In the genomic region with DNA sequence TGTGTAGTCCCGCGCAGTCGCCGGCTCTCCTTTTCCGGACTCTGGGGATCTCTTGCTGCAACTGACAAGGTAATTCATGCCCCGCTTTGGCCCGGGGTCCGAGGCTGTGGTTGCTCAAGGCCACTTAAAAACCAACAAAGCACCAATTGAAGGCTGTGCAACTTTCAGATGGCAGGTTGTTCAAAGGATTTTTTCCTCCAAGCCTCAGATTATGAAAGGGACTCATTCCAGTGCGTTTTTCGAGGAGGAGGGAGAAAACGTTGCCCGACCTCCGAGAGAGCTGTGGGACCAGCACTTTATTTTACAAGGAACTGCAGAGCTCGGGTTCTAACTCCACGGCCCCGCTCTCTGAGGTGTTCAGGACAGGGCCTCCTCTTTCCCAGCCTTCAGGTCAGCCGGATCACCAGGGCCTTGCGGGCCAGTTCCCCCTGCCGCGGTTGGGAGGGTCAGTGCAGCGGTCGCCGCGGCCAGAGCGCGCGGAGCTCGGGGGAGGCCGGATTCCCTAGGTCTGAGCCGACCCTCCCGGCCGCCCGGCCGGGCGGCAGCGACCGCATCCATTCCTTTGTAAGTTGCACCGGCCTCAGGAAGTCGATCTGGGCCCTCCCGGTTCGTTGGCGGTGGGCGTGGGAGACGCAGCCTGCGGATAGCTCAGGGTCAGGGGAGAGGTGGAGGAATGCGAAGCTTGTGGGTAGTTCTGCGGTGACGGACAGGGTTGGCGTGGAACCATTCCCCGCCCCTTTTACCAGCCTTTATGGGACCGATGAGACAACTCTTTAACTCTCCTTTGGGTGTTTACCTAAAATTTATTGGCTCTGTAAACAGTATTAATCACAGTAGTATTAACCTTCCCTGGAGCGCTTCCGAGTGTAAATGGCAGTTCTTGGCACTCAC, we compare ENCODE assay signal across 8 cellular contexts. TPM values are rescaled to one million over a fixed set of nuclear protein-coding genes. Genes with fewer than 3 reads are reported as not detected.
DNase-seq lines count a peak whose midpoint lies in the region; ATAC-seq and TF ChIP-seq lines count a peak whose summit lies in the region.

No MANE protein-coding gene starts in this region.

- no peak overlapping the region for H3K27ac Mint-ChIP-seq in activated naive CD4-positive, alpha-beta T cell treated with anti-CD3 and anti-CD28 coated beads for 36 hours
- no peak overlapping the region for H3K27ac Mint-ChIP-seq in stimulated activated memory B cell treated with anti-CD40 and anti-IgM and Interleukin-4, amounts not matched to agents 10 μg/mL and 1 μg/mL and 100 μg/mL, for 72 hours

- ATAC-seq in RWPE2 (ENCODE audit: low read depth) (peak; percentile 63), HG02884 (IDR thresholded peaks at IDR 0.05; ENCODE audit: unreplicated experiment) (no peak)
- no peak for ATAC-seq in stimulated activated memory B cell treated with anti-CD40 and anti-IgM and Interleukin-4, amounts not matched to agents 10 μg/mL and 1 μg/mL and 100 μg/mL, for 72 hours

- peaks cover 4% of the 10 kb centered on the region for H3K4me1 ChIP-seq in RWPE2 (ENCODE audit: insufficient read depth, poor library complexity, severe bottlenecking)

- TF ChIP-seq CTCF in RWPE2 (IDR thresholded peaks at IDR 0.05; ENCODE audit: poor library complexity, severe bottlenecking) = no peak
- no peak for TF ChIP-seq CTCF in coronary artery (IDR thresholded peaks at IDR 0.05)

- H3K36me3 Mint-ChIP-seq in activated naive CD4-positive, alpha-beta T cell treated with anti-CD3 and anti-CD28 coated beads for 36 hours (ENCODE audit: low read depth) = no peaks in the 10 kb centered on the region
- no peaks in the 10 kb centered on the region for H3K36me3 Mint-ChIP-seq in stimulated activated memory B cell treated with anti-CD40 and anti-IgM and Interleukin-4, amounts not matched to agents 10 μg/mL and 1 μg/mL and 100 μg/mL, for 72 hours

- H3K27me3 Mint-ChIP-seq in activated naive CD4-positive, alpha-beta T cell treated with anti-CD3 and anti-CD28 coated beads for 36 hours (ENCODE audit: low read depth) = peaks cover 21% of the 10 kb centered on the region
- peaks cover 50% of the 10 kb centered on the region for H3K27me3 Mint-ChIP-seq in stimulated activated memory B cell treated with anti-CD40 and anti-IgM and Interleukin-4, amounts not matched to agents 10 μg/mL and 1 μg/mL and 100 μg/mL, for 72 hours

- intact Hi-C loops in activated naive CD4-positive, alpha-beta T cell treated with anti-CD3 and anti-CD28 coated beads for 36 hours (cut with micrococcal nuclease) = loop anchor here (1.0 to 2.0 kb wide), 2 partner anchors 22 to 196 kb away; no protein-coding TSS in a partner anchor

- peaks cover 12% of the 10 kb centered on the region for H3K4me1 Mint-ChIP-seq in activated naive CD4-positive, alpha-beta T cell treated with anti-CD3 and anti-CD28 coated beads for 36 hours (ENCODE audit: low read depth)
- peaks cover 32% of the 10 kb centered on the region for H3K4me1 Mint-ChIP-seq in stimulated activated memory B cell treated with anti-CD40 and anti-IgM and Interleukin-4, amounts not matched to agents 10 μg/mL and 1 μg/mL and 100 μg/mL, for 72 hours

- H3K27ac ChIP-seq in RWPE2 (ENCODE audit: poor library complexity, severe bottlenecking) (peak overlapping the region; percentile 86), coronary artery (peak overlapping the region; percentile 90 to 99), layer of hippocampus (ENCODE audit: low read depth, low read length) (peak overlapping the region; percentile 76)

- peak overlapping the region; percentile 86 for H3K4me3 Mint-ChIP-seq in activated naive CD4-positive, alpha-beta T cell treated with anti-CD3 and anti-CD28 coated beads for 36 hours
- H3K4me3 Mint-ChIP-seq in stimulated activated memory B cell treated with anti-CD40 and anti-IgM and Interleukin-4, amounts not matched to agents 10 μg/mL and 1 μg/mL and 100 μg/mL, for 72 hours = peak overlapping the region; percentile 95

- no peaks in the 10 kb centered on the region for H3K9me3 ChIP-seq in RWPE2 (ENCODE audit: severe bottlenecking)

- CTCF ChIA-PET in activated naive CD4-positive, alpha-beta T cell treated with anti-CD3 and anti-CD28 coated beads for 36 hours (lab: Charles Lee) = interaction anchor here (1.4 kb wide), 1 partner anchor 195 kb away, joined by 8 read pairs; no protein-coding TSS in a partner anchor

- H3K9me3 Mint-ChIP-seq in activated naive CD4-positive, alpha-beta T cell treated with anti-CD3 and anti-CD28 coated beads for 36 hours = no peaks in the 10 kb centered on the region
- no peaks in the 10 kb centered on the region for H3K9me3 Mint-ChIP-seq in stimulated activated memory B cell treated with anti-CD40 and anti-IgM and Interleukin-4, amounts not matched to agents 10 μg/mL and 1 μg/mL and 100 μg/mL, for 72 hours

- DNase-seq in activated naive CD4-positive, alpha-beta T cell treated with anti-CD3 and anti-CD28 coated beads for 36 hours = peak; percentile 39
- DNase-seq in activated naive CD4-positive, alpha-beta T cell (lab: John Stamatoyannopoulos, UW) = no peak
- peak; percentile 86 for DNase-seq in RWPE2 (ENCODE audit: low spot score)
- DNase-seq in coronary artery (ENCODE audit: low spot score) = peak; percentile 84
- no peak for DNase-seq in T-helper 9 cell

- peaks cover 16% of the 10 kb centered on the region for H3K36me3 ChIP-seq in RWPE2 (ENCODE audit: low read depth)

- H3K27me3 ChIP-seq in RWPE2 (ENCODE audit: insufficient read depth, poor library complexity, severe bottlenecking) (no peaks in the 10 kb centered on the region), layer of hippocampus (ENCODE audit: control insufficient read depth, insufficient read depth, low read length) (no peaks in the 10 kb centered on the region)

- H3K4me3 ChIP-seq in RWPE2 (ENCODE audit: severe bottlenecking) (peak overlapping the region; percentile 74), coronary artery (peak overlapping the region; percentile 87)

RNA-seq across cellular contexts. Expression of gene UTRN, which starts 1.6 kb away (rescaled TPM):
- 10 to 100 TPM; 35.3 to 39.9 TPM for total RNA-seq in activated naive CD4-positive, alpha-beta T cell treated with anti-CD3 and anti-CD28 coated beads for 36 hours

Comparison
In these comparisons a context has a peak if more than half of its experiments do, and no peak if none do; other contexts are left out.
1. DNase-seq: peak in activated naive CD4-positive, alpha-beta T cell treated with anti-CD3 and anti-CD28 coated beads for 36 hours (single experiment), RWPE2 (single experiment) and coronary artery (single experiment); none in activated naive CD4-positive, alpha-beta T cell (0 of 4) and T-helper 9 cell (single experiment).
2. Peak in every context shown above with its lines, with median percentiles within 50 percentile points of each other: H3K27ac ChIP-seq.